In genomic region chr5:129133553-129133952, GRCh38 we compare ENCODE assay signal across 34 cellular contexts.
"Had no signal": no experiment of that assay in that cellular context is flagged by ENCODE, and none has a peak within 500 bp of the region (broad histone marks: within the 10 kb centered on the region; RNA-seq: fewer than 3 reads in every experiment).

No MANE protein-coding gene starts in this region.

- H3K36me3 ChIP-seq: MG63 had no signal

- H3K4me3 ChIP-seq: MG63 had no signal

- H3K27me3 ChIP-seq: MG63 had no signal

- H3K9me3 ChIP-seq: MG63 had no signal

- DNase-seq: Kasumi-1, MG63, MM.1S, MV-4-11, NCI-H1048, NCI-H1092, NCI-H1092 treated with DMSO at 0.1 percent for 48 hours, NCI-H1105, NCI-H1105 treated with DMSO at 0.1 percent for 48 hours, NCI-H1417, NCI-H1417 treated with DMSO at 0.1 percent for 48 hours, NCI-H1436, NCI-H1436 treated with DMSO at 0.1 percent for 48 hours, NCI-H146, NCI-H1694, NCI-H1694 treated with DMSO at 0.1 percent for 48 hours, NCI-H187, NCI-H187 treated with DMSO at 0.1 percent for 48 hours, NCI-H1930, NCI-H2029, NCI-H2029 treated with DMSO at 0.1 percent for 48 hours, NCI-H2081, NCI-H2081 treated with DMSO at 0.1 percent for 48 hours, NCI-H2107, NCI-H2171, NCI-H2171 treated with DMSO at 0.1 percent for 48 hours, NCI-H2227 treated with DMSO at 0.1 percent for 48 hours, NCI-H226, NCI-H345, NCI-H446, NCI-H446 treated with DMSO at 0.1 percent for 48 hours, NCI-H510A, NCI-H510A treated with DMSO at 0.1 percent for 48 hours, NCI-H524 had no signal
